Comparison of ENCODE assay signal across 9 cellular contexts in the genomic region with DNA sequence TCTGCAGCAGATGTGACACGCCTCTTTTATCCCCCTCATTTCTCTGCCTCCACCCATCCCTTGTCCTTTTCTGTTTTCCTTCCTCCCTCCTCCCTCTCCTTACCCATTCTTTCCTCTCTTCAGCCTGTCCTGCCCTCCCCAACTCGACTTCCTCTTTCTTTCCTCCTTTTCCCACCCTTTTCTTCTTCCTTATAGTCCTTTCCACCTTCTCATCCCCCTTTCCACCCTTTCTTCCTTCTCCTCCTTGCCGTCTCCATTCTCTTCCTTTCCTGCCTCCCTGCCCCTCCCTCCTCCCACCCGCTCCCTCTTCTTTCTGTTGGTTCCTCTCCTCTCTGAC. TPM values are rescaled to one million over a fixed set of nuclear protein-coding genes. Genes with fewer than 3 reads are reported as not detected.
A peak's percentile ranks its signal among the peaks of the same experiment; 100 is the strongest.
DNase-seq lines count a peak whose midpoint lies in the region; ATAC-seq and TF ChIP-seq lines count a peak whose summit lies in the region.
"Had no signal": no experiment of that assay in that cellular context is flagged by ENCODE, and none has a peak within 500 bp of the region (broad histone marks: within the 10 kb centered on the region; RNA-seq: fewer than 3 reads in every experiment).

No MANE protein-coding gene starts in this region.

- intact Hi-C loops in Calu3 (cut with micrococcal nuclease; ENCODE audit: unreplicated experiment) (no loop called here), OCI-LY7 (cut with micrococcal nuclease; ENCODE audit: unreplicated experiment) (no loop called here), sciatic nerve (cut with DNase I) (no loop called here)

- H3K4me3 Mint-ChIP-seq in Calu3 (ENCODE audit: low read depth, unreplicated experiment): peak overlapping the region; percentile 73
- H3K4me3 Mint-ChIP-seq in progenitor cell of endocrine pancreas (ENCODE audit: low read depth): peak overlapping the region; percentile 87

- no peak overlapping the region for H3K27ac Mint-ChIP-seq in Calu3 (ENCODE audit: unreplicated experiment)
- no peak overlapping the region for H3K27ac Mint-ChIP-seq in progenitor cell of endocrine pancreas

- ATAC-seq in sciatic nerve: no peak
- ATAC-seq in GM21737 (IDR thresholded peaks at IDR 0.05; ENCODE audit: unreplicated experiment): no peak
- no peak for ATAC-seq in GM21528 (IDR thresholded peaks at IDR 0.05; ENCODE audit: low FRiP score, unreplicated experiment)
- ATAC-seq: HCT116 had no signal

- peaks cover 41% of the 10 kb centered on the region for H3K9me3 Mint-ChIP-seq in Calu3 (ENCODE audit: low read depth, unreplicated experiment)
- peaks cover 24% of the 10 kb centered on the region for H3K9me3 Mint-ChIP-seq in progenitor cell of endocrine pancreas (ENCODE audit: low read depth)

- H3K27me3 Mint-ChIP-seq in Calu3 (ENCODE audit: unreplicated experiment) (no peaks in the 10 kb centered on the region), progenitor cell of endocrine pancreas (no peaks in the 10 kb centered on the region)

- peak overlapping the region; percentile 75 for H3K4me2 ChIP-seq in OCI-LY7 (ENCODE audit: low read length)

- H2AFZ ChIP-seq in OCI-LY7 (ENCODE audit: low read length): peak overlapping the region; percentile 84

- peaks cover 16% of the 10 kb centered on the region for H3K36me3 Mint-ChIP-seq in Calu3 (ENCODE audit: insufficient read depth, unreplicated experiment)
- H3K36me3 Mint-ChIP-seq in progenitor cell of endocrine pancreas (ENCODE audit: insufficient read depth): peaks cover 29% of the 10 kb centered on the region

- H3K9me2 ChIP-seq in OCI-LY7 (ENCODE audit: insufficient read depth, low read length): no peaks in the 10 kb centered on the region

- peaks cover 9% of the 10 kb centered on the region; the same call in 1 of the 2 replicates for H3K36me3 ChIP-seq in OCI-LY7 (ENCODE audit: insufficient read depth, low read length)

- H3K4me1 ChIP-seq in OCI-LY7 (ENCODE audit: insufficient read depth, low read length, poor library complexity, severe bottlenecking): peaks cover 5% of the 10 kb centered on the region

- CTCF ChIA-PET in Calu3 (lab: Charles Lee) (no interaction called here), OCI-LY7 (lab: Charles Lee; ENCODE audit: unreplicated experiment) (no interaction called here)

- H3K4me1 Mint-ChIP-seq in Calu3 (ENCODE audit: low read depth, unreplicated experiment) (no peaks in the 10 kb centered on the region), progenitor cell of endocrine pancreas (ENCODE audit: low read depth) (peaks cover 8% of the 10 kb centered on the region)

- H3K79me2 ChIP-seq in OCI-LY7 (ENCODE audit: insufficient read depth, low read depth, low read length): peaks cover 5% of the 10 kb centered on the region; the same call in 1 of the 2 replicates

- BruUV-seq in Calu3 (replicated peaks; lab: Mats Ljungman, UMichigan): no TSS peak
- BruUV-seq in OCI-LY7 (replicated peaks; lab: Mats Ljungman, UMichigan): no TSS peak

- TF ChIP-seq CTCF in Calu3 (IDR thresholded peaks at IDR 0.05; ENCODE audit: unreplicated experiment): no peak
- TF ChIP-seq CTCF in OCI-LY7 (conservative IDR thresholded peaks at IDR 0.05; ENCODE audit: low read length): no peak
- no peak for TF ChIP-seq CTCF in epithelial cell of esophagus (IDR thresholded peaks at IDR 0.05; ENCODE audit: insufficient read depth, low read depth, low read length, missing control alignments)
- TF ChIP-seq CTCF in progenitor cell of endocrine pancreas (IDR thresholded peaks at IDR 0.05; ENCODE audit: unreplicated experiment): no peak

- peak overlapping the region; percentile 93 for H3K4me3 ChIP-seq in OCI-LY7 (ENCODE audit: low read depth, low read length, poor library complexity, severe bottlenecking)
- H3K4me3 ChIP-seq in epithelial cell of esophagus (ENCODE audit: low read length): peak overlapping the region; percentile 92

- H3K9me3 ChIP-seq in OCI-LY7 (ENCODE audit: low read length): no peaks in the 10 kb centered on the region

- no peak overlapping the region for H3K27ac ChIP-seq in OCI-LY7 (ENCODE audit: low read depth, low read length, poor library complexity, severe bottlenecking)

- POLR2A ChIA-PET in OCI-LY7 (lab: Charles Lee): no interaction called here

- no peaks in the 10 kb centered on the region for H4K20me1 ChIP-seq in OCI-LY7 (ENCODE audit: insufficient read depth, low read length)

- DNase-seq in Calu3: no peak
- no peak for DNase-seq in OCI-LY7 (ENCODE audit: low spot score)
- no peak for DNase-seq in epithelial cell of esophagus (ENCODE audit: low read depth)
- no peak for DNase-seq in progenitor cell of endocrine pancreas (ENCODE audit: low spot score, unreplicated experiment)
- DNase-seq in middle frontal gyrus (ENCODE audit: extremely low spot score, low spot score): no peak
- no peak for DNase-seq in sciatic nerve (ENCODE audit: low spot score)

RNA-seq across cellular contexts. Expression of a gene that starts 0.7 kb away (rescaled TPM):
- total RNA-seq in Calu3 (2022) (1.7 and 1.8 TPM in 2 replicates), OCI-LY7 (2022) (4.5 and 6.3 TPM in 2 replicates), progenitor cell of endocrine pancreas (16.9 and 17.1 TPM in 2 replicates), sciatic nerve (7.8 TPM)
- total RNA-seq in OCI-LY7 (2014; rRNA removed; shearing (Covaris generic)): 5.6 and 6.2 TPM in 2 replicates

RNA-seq across cellular contexts. Expression of a gene that starts 27.1 kb away (rescaled TPM):
- total RNA-seq in Calu3 (2022) (0.68 and 1.4 TPM in 2 replicates), OCI-LY7 (2022) (0.92 and 1.2 TPM in 2 replicates), progenitor cell of endocrine pancreas (8.0 and 9.0 TPM in 2 replicates), sciatic nerve (9.2 TPM)
- total RNA-seq in OCI-LY7 (2014; rRNA removed; shearing (Covaris generic)): 0.54 and 1.1 TPM in 2 replicates

RNA-seq across cellular contexts. Expression of a gene that starts 48.5 kb away (rescaled TPM):
- not detected in 2 replicates for total RNA-seq in Calu3 (2022)
- 0.18 TPM in 1 of 2 replicates, not detected in the other for total RNA-seq in OCI-LY7 (2014; rRNA removed; shearing (Covaris generic))
- total RNA-seq in OCI-LY7 (2022): not detected in 2 replicates
- 0.72 and 0.80 TPM in 2 replicates for total RNA-seq in progenitor cell of endocrine pancreas
- 0.85 TPM for total RNA-seq in sciatic nerve

RNA-seq across cellular contexts. Expression of a gene that starts 55.7 kb away (rescaled TPM):
- total RNA-seq in Calu3 (2022) (not detected in 2 replicates), OCI-LY7 (2022) (not detected in 2 replicates), progenitor cell of endocrine pancreas (12.1 and 12.9 TPM in 2 replicates), sciatic nerve (16.0 TPM)
- not detected in 2 replicates for total RNA-seq in OCI-LY7 (2014; rRNA removed; shearing (Covaris generic))
